In genomic region chr7:100439244-100439643, GRCh38 we compare ENCODE assay signal across 1 cellular context.
TF ChIP-seq lines count a peak whose summit lies in the region.

No MANE protein-coding gene starts in this region.

TF ChIP-seq in HepG2, 621 proteins besides CTCF, POLR2A, EP300 and RAD21:
- TF ChIP-seq ZNF501 (CRISPR knock-in tag; IDR thresholded peaks at IDR 0.05), result 0 out of 2 replicates have a peak, but pooled peaks have one; percentile 8
